Comparison of ENCODE assay signal across 8 cellular contexts in genomic region chr10:68871731-68872342, GRCh38. TPM values are rescaled to one million over a fixed set of nuclear protein-coding genes. Genes with fewer than 3 reads are reported as not detected.
DNase-seq lines count a peak whose midpoint lies in the region; ATAC-seq and TF ChIP-seq lines count a peak whose summit lies in the region.

No MANE protein-coding gene starts in this region.

- H3K9me3 Mint-ChIP-seq in activated naive CD4-positive, alpha-beta T cell treated with anti-CD3 and anti-CD28 coated beads, Interleukin-2, amount 10 ng/mL, durations not matched to agents 7 days and 5 days, result peaks cover 2% of the 10 kb centered on the region
- H3K9me3 Mint-ChIP-seq in stimulated activated effector memory CD8-positive, alpha-beta T cell treated with anti-CD3 and anti-CD28 coated beads, Interleukin-12 subunit alpha, Interleukin-12 subunit beta, amount 100 ng/mL, for 72 hours, result no peaks in the 10 kb centered on the region
- no peaks in the 10 kb centered on the region for H3K9me3 Mint-ChIP-seq in activated CD4-positive, alpha-beta T cell treated with anti-CD3 and anti-CD28 coated beads, Interleukin-2, amount 10 ng/mL, durations not matched to agents 7 days and 5 days

- no peaks in the 10 kb centered on the region for H3K27me3 ChIP-seq in gastrocnemius medialis

- no peak overlapping the region for H3K27ac Mint-ChIP-seq in activated naive CD4-positive, alpha-beta T cell treated with anti-CD3 and anti-CD28 coated beads, Interleukin-2, amount 10 ng/mL, durations not matched to agents 7 days and 5 days
- H3K27ac Mint-ChIP-seq in stimulated activated effector memory CD8-positive, alpha-beta T cell treated with anti-CD3 and anti-CD28 coated beads, Interleukin-12 subunit alpha, Interleukin-12 subunit beta, amount 100 ng/mL, for 72 hours, result no peak overlapping the region
- H3K27ac Mint-ChIP-seq in activated CD4-positive, alpha-beta T cell treated with anti-CD3 and anti-CD28 coated beads, Interleukin-2, amount 10 ng/mL, durations not matched to agents 7 days and 5 days, result no peak overlapping the region

- H3K27ac ChIP-seq in HEK293 (ENCODE audit: extremely low read depth, low read depth, low read length), result peak overlapping the region; percentile 43
- peak overlapping the region; percentile 35 to 77 (median 59) for H3K27ac ChIP-seq in gastrocnemius medialis

- H3K4me1 Mint-ChIP-seq in activated naive CD4-positive, alpha-beta T cell treated with anti-CD3 and anti-CD28 coated beads, Interleukin-2, amount 10 ng/mL, durations not matched to agents 7 days and 5 days, result peaks cover 9% of the 10 kb centered on the region
- H3K4me1 Mint-ChIP-seq in stimulated activated effector memory CD8-positive, alpha-beta T cell treated with anti-CD3 and anti-CD28 coated beads, Interleukin-12 subunit alpha, Interleukin-12 subunit beta, amount 100 ng/mL, for 72 hours, result peaks cover 9% of the 10 kb centered on the region
- peaks cover 6% of the 10 kb centered on the region for H3K4me1 Mint-ChIP-seq in activated CD4-positive, alpha-beta T cell treated with anti-CD3 and anti-CD28 coated beads, Interleukin-2, amount 10 ng/mL, durations not matched to agents 7 days and 5 days

- no peaks in the 10 kb centered on the region for H3K27me3 Mint-ChIP-seq in activated naive CD4-positive, alpha-beta T cell treated with anti-CD3 and anti-CD28 coated beads, Interleukin-2, amount 10 ng/mL, durations not matched to agents 7 days and 5 days
- no peaks in the 10 kb centered on the region for H3K27me3 Mint-ChIP-seq in activated CD4-positive, alpha-beta T cell treated with anti-CD3 and anti-CD28 coated beads, Interleukin-2, amount 10 ng/mL, durations not matched to agents 7 days and 5 days

- peaks cover 21% of the 10 kb centered on the region for H3K4me1 ChIP-seq in HEK293 (ENCODE audit: control insufficient read depth, insufficient read depth, low read length)
- peaks cover 15 to 21% of the 10 kb centered on the region in 2 donors for H3K4me1 ChIP-seq in gastrocnemius medialis

- intact Hi-C loops in gastrocnemius medialis (cut with DNase I; ENCODE audit: low total_unique reads), result no loop called here

- peak; percentile 41 to 76 for ATAC-seq in gastrocnemius medialis
- ATAC-seq in stimulated activated effector memory CD8-positive, alpha-beta T cell treated with anti-CD3 and anti-CD28 coated beads, Interleukin-12 subunit alpha, Interleukin-12 subunit beta, amount 100 ng/mL, for 72 hours, result no peak

- H3K9me3 ChIP-seq in HEK293 (ENCODE audit: control insufficient read depth, insufficient read depth, low read depth, low read length) (no peaks in the 10 kb centered on the region), gastrocnemius medialis (no peaks in the 10 kb centered on the region)

- no peak overlapping the region for H3K4me3 ChIP-seq in HEK293 (ENCODE audit: low read depth, low read length)
- no peak overlapping the region for H3K4me3 ChIP-seq in fibroblast of the aortic adventitia (ENCODE audit: low read depth, low read length)
- H3K4me3 ChIP-seq in gastrocnemius medialis, result peak overlapping the region in 3 of 4 donors; percentile 3 to 12 (median 5)

- TF ChIP-seq POLR2A in gastrocnemius medialis (IDR thresholded peaks at IDR 0.05), result no peak

- DNase-seq in NCI-H69 (lab: John Stamatoyannopoulos, UW), result peak; percentile 94
- peak; percentile 48 for DNase-seq in fibroblast of the aortic adventitia (ENCODE audit: low read depth)
- peak in 1 of 2 donors; percentile 10 for DNase-seq in gastrocnemius medialis
- DNase-seq in LoVo (ENCODE audit: low spot score), result no peak
- DNase-seq in activated naive CD4-positive, alpha-beta T cell treated with anti-CD3 and anti-CD28 coated beads, Interleukin-2, amount 10 ng/mL, durations not matched to agents 7 days and 5 days, result no peak
- DNase-seq in stimulated activated effector memory CD8-positive, alpha-beta T cell treated with anti-CD3 and anti-CD28 coated beads, Interleukin-12 subunit alpha, Interleukin-12 subunit beta, amount 100 ng/mL, for 72 hours (ENCODE audit: low spot score in 2 of 2), result no peak
- no peak for DNase-seq in activated CD4-positive, alpha-beta T cell treated with anti-CD3 and anti-CD28 coated beads, Interleukin-2, amount 10 ng/mL, durations not matched to agents 7 days and 5 days

- H3K36me3 ChIP-seq in HEK293 (ENCODE audit: control insufficient read depth in 2 of 2, insufficient read depth in 1 of 2, low read length in 2 of 2) (no peaks in the 10 kb centered on the region), gastrocnemius medialis (no peaks in the 10 kb centered on the region)

- TF ChIP-seq CTCF in HEK293 (tag by site-specific recombination; IDR thresholded peaks at IDR 0.05) (no peak), fibroblast of the aortic adventitia (IDR thresholded peaks at IDR 0.05; ENCODE audit: insufficient read depth, low read length) (no peak), gastrocnemius medialis (IDR thresholded peaks at IDR 0.05 in 4 of 5, conservative IDR thresholded peaks at IDR 0.05 in 1 of 5) (no peak)

- CTCF ChIA-PET in HEK293 (lab: Yijun Ruan, JAX), result no interaction called here
- CTCF ChIA-PET in activated naive CD4-positive, alpha-beta T cell treated with anti-CD3 and anti-CD28 coated beads, Interleukin-2, amount 10 ng/mL, durations not matched to agents 7 days and 5 days (lab: Charles Lee), result no interaction called here
- CTCF ChIA-PET in activated CD4-positive, alpha-beta T cell treated with anti-CD3 and anti-CD28 coated beads, Interleukin-2, amount 10 ng/mL, durations not matched to agents 7 days and 5 days (lab: Charles Lee), result interaction anchor here (0.6 to 1.3 kb wide), 5 partner anchors 9 to 180 kb away, joined by 3 to 5 read pairs (median 4); no protein-coding TSS in a partner anchor

- in situ Hi-C loops in gastrocnemius medialis (cut with MboI; ENCODE audit: low sequenced_read_pairs in 4 of 4), result no loop called here

- no peaks in the 10 kb centered on the region for H3K36me3 Mint-ChIP-seq in activated naive CD4-positive, alpha-beta T cell treated with anti-CD3 and anti-CD28 coated beads, Interleukin-2, amount 10 ng/mL, durations not matched to agents 7 days and 5 days
- H3K36me3 Mint-ChIP-seq in stimulated activated effector memory CD8-positive, alpha-beta T cell treated with anti-CD3 and anti-CD28 coated beads, Interleukin-12 subunit alpha, Interleukin-12 subunit beta, amount 100 ng/mL, for 72 hours, result no peaks in the 10 kb centered on the region
- H3K36me3 Mint-ChIP-seq in activated CD4-positive, alpha-beta T cell treated with anti-CD3 and anti-CD28 coated beads, Interleukin-2, amount 10 ng/mL, durations not matched to agents 7 days and 5 days (ENCODE audit: low read depth), result no peaks in the 10 kb centered on the region

- POLR2A ChIA-PET in HEK293 (lab: Yijun Ruan, JAX), result interaction anchor here (0.7 to 1.8 kb wide), 6 partner anchors 12 to 1355 kb away, joined by 3 to 7 read pairs (median 4); partner anchors contain the start of genes DDX50 and STOX1
- POLR2A ChIA-PET in activated CD4-positive, alpha-beta T cell treated with anti-CD3 and anti-CD28 coated beads, Interleukin-2, amount 10 ng/mL, durations not matched to agents 7 days and 5 days (lab: Charles Lee), result interaction anchor here (0.6 kb wide), 1 partner anchor 482 kb away, joined by 11 read pairs; no protein-coding TSS in a partner anchor

- no peak overlapping the region for H3K4me3 Mint-ChIP-seq in activated naive CD4-positive, alpha-beta T cell treated with anti-CD3 and anti-CD28 coated beads, Interleukin-2, amount 10 ng/mL, durations not matched to agents 7 days and 5 days
- no peak overlapping the region for H3K4me3 Mint-ChIP-seq in stimulated activated effector memory CD8-positive, alpha-beta T cell treated with anti-CD3 and anti-CD28 coated beads, Interleukin-12 subunit alpha, Interleukin-12 subunit beta, amount 100 ng/mL, for 72 hours
- H3K4me3 Mint-ChIP-seq in activated CD4-positive, alpha-beta T cell treated with anti-CD3 and anti-CD28 coated beads, Interleukin-2, amount 10 ng/mL, durations not matched to agents 7 days and 5 days, result no peak overlapping the region

TF ChIP-seq in HEK293, 187 proteins besides CTCF, POLR2A, EP300 and RAD21 (continues in another document):
- TF ChIP-seq ZNF548 (tag by site-specific recombination; IDR thresholded peaks at IDR 0.05), result no peak
- TF ChIP-seq, protein P1, sequence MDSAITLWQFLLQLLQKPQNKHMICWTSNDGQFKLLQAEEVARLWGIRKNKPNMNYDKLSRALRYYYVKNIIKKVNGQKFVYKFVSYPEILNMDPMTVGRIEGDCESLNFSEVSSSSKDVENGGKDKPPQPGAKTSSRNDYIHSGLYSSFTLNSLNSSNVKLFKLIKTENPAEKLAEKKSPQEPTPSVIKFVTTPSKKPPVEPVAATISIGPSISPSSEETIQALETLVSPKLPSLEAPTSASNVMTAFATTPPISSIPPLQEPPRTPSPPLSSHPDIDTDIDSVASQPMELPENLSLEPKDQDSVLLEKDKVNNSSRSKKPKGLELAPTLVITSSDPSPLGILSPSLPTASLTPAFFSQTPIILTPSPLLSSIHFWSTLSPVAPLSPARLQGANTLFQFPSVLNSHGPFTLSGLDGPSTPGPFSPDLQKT (IDR thresholded peaks at IDR 0.05; ENCODE audit: borderline replicate concordance, low read depth, low read length), result no peak
- no peak for TF ChIP-seq ZNF19 (tag by site-specific recombination; IDR thresholded peaks at IDR 0.05; ENCODE audit: low read depth)
- TF ChIP-seq, protein P2, sequence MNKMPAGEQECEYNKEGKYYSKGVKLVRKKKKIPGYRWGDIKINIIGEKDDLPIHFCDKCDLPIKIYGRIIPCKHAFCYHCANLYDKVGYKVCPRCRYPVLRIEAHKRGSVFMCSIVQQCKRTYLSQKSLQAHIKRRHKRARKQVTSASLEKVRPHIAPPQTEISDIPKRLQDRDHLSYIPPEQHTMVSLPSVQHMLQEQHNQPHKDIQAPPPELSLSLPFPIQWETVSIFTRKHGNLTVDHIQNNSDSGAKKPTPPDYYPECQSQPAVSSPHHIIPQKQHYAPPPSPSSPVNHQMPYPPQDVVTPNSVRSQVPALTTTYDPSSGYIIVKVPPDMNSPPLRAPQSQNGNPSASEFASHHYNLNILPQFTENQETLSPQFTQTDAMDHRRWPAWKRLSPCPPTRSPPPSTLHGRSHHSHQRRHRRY (tag by site-specific recombination; IDR thresholded peaks at IDR 0.05), result no peak
- peak; percentile 94 for TF ChIP-seq OSR2 (tag by site-specific recombination; IDR thresholded peaks at IDR 0.05)
- TF ChIP-seq REPIN1 (tag by site-specific recombination; IDR thresholded peaks at IDR 0.05; ENCODE audit: low read depth), result no peak
- TF ChIP-seq ZNF404 (tag by site-specific recombination; IDR thresholded peaks at IDR 0.05), result no peak
- TF ChIP-seq BCL11B (tag by site-specific recombination; IDR thresholded peaks at IDR 0.05; ENCODE audit: low read depth), result peak; percentile 69; the same call in 1 of the 2 replicates

RNA-seq across cellular contexts. Expression of gene DDX50, which starts 29.3 kb away (rescaled TPM):
- total RNA-seq in fibroblast of the aortic adventitia (ENCODE audit: low replicate concordance), result 52.6 and 70.1 TPM in 2 replicates
- total RNA-seq in gastrocnemius medialis, result 10 to 100 TPM; 17.2 to 25.9 (median 23.7) TPM
- 10 to 100 TPM; 44.6 to 48.6 TPM for total RNA-seq in activated CD4-positive, alpha-beta T cell treated with anti-CD3 and anti-CD28 coated beads, Interleukin-2, amount 10 ng/mL, durations not matched to agents 7 days and 5 days

RNA-seq across cellular contexts. Expression of gene STOX1, which starts 44.5 kb away (rescaled TPM):
- total RNA-seq in fibroblast of the aortic adventitia (ENCODE audit: low replicate concordance) (0.09 TPM in 1 of 2 replicates, not detected in the other), gastrocnemius medialis (1 to 10 TPM in 2 of 4 donors, under 1 TPM in 2; 0.10 to 1.5 (median 1.1) TPM)
- 1 to 10 TPM; 1.1 to 1.5 TPM for total RNA-seq in activated CD4-positive, alpha-beta T cell treated with anti-CD3 and anti-CD28 coated beads, Interleukin-2, amount 10 ng/mL, durations not matched to agents 7 days and 5 days

Comparison
In these comparisons a context has a peak if more than half of its experiments do, and no peak if none do; other contexts are left out.
1. H3K4me3 ChIP-seq: peak in gastrocnemius medialis (3 of 4); none in HEK293 (single experiment) and fibroblast of the aortic adventitia (single experiment).
2. DNase-seq: peak in NCI-H69 (single experiment) and fibroblast of the aortic adventitia (single experiment); none in LoVo (single experiment), activated naive CD4-positive, alpha-beta T cell treated with anti-CD3 and anti-CD28 coated beads, Interleukin-2, amount 10 ng/mL, durations not matched to agents 7 days and 5 days (single experiment), stimulated activated effector memory CD8-positive, alpha-beta T cell treated with anti-CD3 and anti-CD28 coated beads, Interleukin-12 subunit alpha, Interleukin-12 subunit beta, amount 100 ng/mL, for 72 hours (0 of 2) and activated CD4-positive, alpha-beta T cell treated with anti-CD3 and anti-CD28 coated beads, Interleukin-2, amount 10 ng/mL, durations not matched to agents 7 days and 5 days (single experiment).